32 cellular contexts compared by ENCODE assay signal in the genomic region with DNA sequence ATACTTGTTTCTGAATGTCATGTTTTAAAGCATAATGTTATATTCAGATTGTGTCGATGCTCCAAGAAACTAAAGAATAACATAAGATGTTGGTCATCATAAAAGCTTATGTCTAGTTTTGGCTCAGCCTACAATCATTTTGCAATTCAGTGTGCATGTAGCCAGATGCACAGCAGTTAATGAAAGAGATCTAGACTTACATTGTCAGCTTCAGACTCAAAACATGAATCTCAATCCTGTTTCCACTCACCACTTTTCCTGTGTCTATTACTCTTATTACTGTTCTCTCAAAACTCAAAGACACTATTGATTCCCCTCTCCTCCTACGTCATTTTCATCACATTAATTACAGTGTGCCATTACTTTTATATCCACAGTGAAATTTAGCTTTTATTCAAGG. TPM values are rescaled to one million over a fixed set of nuclear protein-coding genes. Genes with fewer than 3 reads are reported as not detected.
"Had no signal": no experiment of that assay in that cellular context is flagged by ENCODE, and none has a peak within 500 bp of the region (broad histone marks: within the 10 kb centered on the region; RNA-seq: fewer than 3 reads in every experiment).

No MANE protein-coding gene starts in this region.

- ATAC-seq: esophagus mucosa; gastrocnemius medialis; stimulated activated naive B cell treated with anti-CD40 and anti-IgM and Interleukin-4, amounts not matched to agents 10 μg/mL and 1 μg/mL and 100 μg/mL, for 72 hours had no signal

- H3K9me3 ChIP-seq: gastrocnemius medialis, left ventricle myocardium inferior, stomach, thyroid gland, upper lobe of left lung had no signal

- H3K4me2 ChIP-seq: smooth muscle cell had no signal

- H3K27me3 ChIP-seq: brain microvascular endothelial cell, gastrocnemius medialis, stomach, thyroid gland, upper lobe of left lung had no signal

- FAIRE-seq: astrocyte had no signal

- H3K4me3 ChIP-seq: gastrocnemius medialis, left ventricle myocardium inferior, smooth muscle cell, stomach, thyroid gland, upper lobe of left lung had no signal

- H3K4me1 ChIP-seq: gastrocnemius medialis, left ventricle myocardium inferior, stomach, thyroid gland, upper lobe of left lung had no signal

- H3K27ac ChIP-seq: brain microvascular endothelial cell, gastrocnemius medialis, left ventricle myocardium inferior, stomach, thyroid gland, upper lobe of left lung had no signal

- H3K36me3 ChIP-seq: brain microvascular endothelial cell, gastrocnemius medialis, left ventricle myocardium inferior, stomach, thyroid gland, upper lobe of left lung had no signal

- DNase-seq: activated CD4-positive, alpha-beta memory T cell treated with anti-CD3 and anti-CD28 coated beads for 36 hours; activated CD4-positive, alpha-beta T cell treated with anti-CD3 and anti-CD28 coated beads, Interleukin-2, amount 10 ng/mL, durations not matched to agents 24 days and 14 days; activated CD4-positive, CD25-positive, alpha-beta regulatory T cell treated with anti-CD3 and anti-CD28 coated beads, Interleukin-2, amount 50 U/mL, for 72 hours; activated CD8-positive, alpha-beta memory T cell treated with anti-CD3 and anti-CD28 coated beads, Interleukin-2, amount 50 U/mL, for 4 hours; activated gamma-delta T cell; activated naive CD4-positive, alpha-beta T cell treated with anti-CD3 and anti-CD28 coated beads, Interleukin-2, amount 10 ng/mL, durations not matched to agents 7 days and 5 days; activated naive CD8-positive, alpha-beta T cell treated with anti-CD3 and anti-CD28 coated beads, Interleukin-2, amount 10 ng/mL, durations not matched to agents 7 days and 5 days; activated T-cell treated with anti-CD3 and anti-CD28 coated beads, Interleukin-2, amount 50 U/mL, for 1 hour; brain microvascular endothelial cell; cortex of kidney; gastrocnemius medialis; glutamatergic neuron; islet precursor cell; left ventricle myocardium inferior; mammary epithelial cell; retina; stimulated activated CD4-positive, alpha-beta T cell treated with anti-CD3 and anti-CD28 coated beads, Interleukin-1b, Interleukin-23, amount 100 ng/mL, for 48 hours; stimulated activated CD4-positive, alpha-beta T cell treated with anti-CD3 and anti-CD28 coated beads, Interleukin-4, amount 100 ng/mL, for 4 hours; stimulated activated CD8-positive, alpha-beta memory T cell treated with anti-CD3 and anti-CD28 coated beads, Interleukin-4, amount 100 ng/mL, for 48 hours; stimulated activated naive B cell treated with anti-CD40 and anti-IgM and Interleukin-4, amounts not matched to agents 10 μg/mL and 1 μg/mL and 100 μg/mL, for 72 hours; stomach; thyroid gland; upper lobe of left lung had no signal

RNA-seq across cellular contexts. Expression of a gene that starts 21.4 kb away (rescaled TPM):
- total RNA-seq: activated CD4-positive, alpha-beta memory T cell treated with anti-CD3 and anti-CD28 coated beads for 36 hours; activated CD4-positive, alpha-beta T cell treated with anti-CD3 and anti-CD28 coated beads, Interleukin-2, amount 10 ng/mL, durations not matched to agents 24 days and 14 days; activated CD8-positive, alpha-beta memory T cell treated with anti-CD3 and anti-CD28 coated beads for 36 hours; activated naive CD8-positive, alpha-beta T cell treated with anti-CD3 and anti-CD28 coated beads, Interleukin-2, amount 10 ng/mL, durations not matched to agents 7 days and 5 days; activated T-helper 1 cell treated with anti-CD3 and anti-CD28 coated beads, Interleukin-12 subunit alpha, Interleukin-12 subunit beta, Interleukin-2, Interleukin-4 antibody, amounts not matched to agents 30 ng/mL and 10 ng/mL and 1 ng/mL, durations not matched to agents 14 hours and 24 hours and 36 hours; astrocyte; cardiac septum; chondrocyte; esophagus mucosa; gastrocnemius medialis; left ventricle myocardium inferior; mammary epithelial cell; mucosa of gallbladder; osteocyte; smooth muscle cell; thyroid gland; upper lobe of left lung had no signal
- polyA plus RNA-seq: mammary epithelial cell, smooth muscle cell had no signal
